ENCODE assay signal across 11 cellular contexts in the genomic region with DNA sequence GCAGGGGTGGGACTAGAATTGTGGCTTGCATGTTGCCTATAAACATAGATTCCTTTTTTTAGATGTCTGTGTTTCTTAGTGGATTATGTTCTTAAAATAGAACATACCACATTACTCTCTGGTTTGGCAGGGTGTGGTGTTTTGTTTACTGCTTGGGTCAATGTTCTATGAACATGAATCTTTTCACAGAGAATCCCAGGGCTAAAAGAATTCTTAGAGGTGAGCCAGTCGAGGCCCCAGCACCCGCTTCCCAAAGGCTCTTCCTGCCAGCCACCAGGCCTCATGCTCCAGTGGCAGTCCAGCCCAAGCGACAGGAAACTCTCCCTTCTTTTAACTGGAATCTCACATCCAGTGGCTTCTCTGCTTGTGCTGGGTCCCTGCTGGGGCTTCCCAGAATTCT.
DNase-seq lines count a peak whose midpoint lies in the region; ATAC-seq lines count a peak whose summit lies in the region.
"Had no signal": no experiment of that assay in that cellular context is flagged by ENCODE, and none has a peak within 500 bp of the region (broad histone marks: within the 10 kb centered on the region; RNA-seq: fewer than 3 reads in every experiment).

No MANE protein-coding gene starts in this region.

- H3K9me3 Mint-ChIP-seq in stimulated activated memory B cell treated with anti-CD40 and anti-IgM and Interleukin-4, amounts not matched to agents 10 μg/mL and 1 μg/mL and 100 μg/mL, for 72 hours = peaks cover 2% of the 10 kb centered on the region
- no peaks in the 10 kb centered on the region for H3K9me3 Mint-ChIP-seq in activated CD8-positive, alpha-beta memory T cell treated with anti-CD3 and anti-CD28 coated beads, Interleukin-2, amount 10 ng/mL, durations not matched to agents 7 days and 5 days (ENCODE audit: low read depth)

- peak; percentile 73 for DNase-seq in HCEC 1CT
- DNase-seq in amniotic epithelial cell (ENCODE audit: low read depth) = peak; percentile 76
- DNase-seq in hepatic stellate cell (ENCODE audit: low spot score) = peak; percentile 52
- DNase-seq in OCI-M2 (lab: John Stamatoyannopoulos, UW; ENCODE audit: unreplicated experiment) = no peak
- DNase-seq in DMS153 (lab: John Stamatoyannopoulos, UW) = no peak
- no peak for DNase-seq in NCI-H1092 (lab: John Stamatoyannopoulos, UW)
- DNase-seq in activated CD8-positive, alpha-beta memory T cell treated with anti-CD3 and anti-CD28 coated beads, Interleukin-2, amount 10 ng/mL, durations not matched to agents 7 days and 5 days = no peak
- DNase-seq: NCI-H2081, nucleus accumbens had no signal

- CTCF ChIA-PET in activated CD8-positive, alpha-beta memory T cell treated with anti-CD3 and anti-CD28 coated beads, Interleukin-2, amount 10 ng/mL, durations not matched to agents 7 days and 5 days (lab: Charles Lee) = no interaction called here

- H3K4me1 Mint-ChIP-seq in stimulated activated memory B cell treated with anti-CD40 and anti-IgM and Interleukin-4, amounts not matched to agents 10 μg/mL and 1 μg/mL and 100 μg/mL, for 72 hours = peaks cover 70% of the 10 kb centered on the region
- H3K4me1 Mint-ChIP-seq in activated CD8-positive, alpha-beta memory T cell treated with anti-CD3 and anti-CD28 coated beads, Interleukin-2, amount 10 ng/mL, durations not matched to agents 7 days and 5 days = peaks cover 11% of the 10 kb centered on the region

- H3K36me3 Mint-ChIP-seq in stimulated activated memory B cell treated with anti-CD40 and anti-IgM and Interleukin-4, amounts not matched to agents 10 μg/mL and 1 μg/mL and 100 μg/mL, for 72 hours = peaks cover 68% of the 10 kb centered on the region
- no peaks in the 10 kb centered on the region for H3K36me3 Mint-ChIP-seq in activated CD8-positive, alpha-beta memory T cell treated with anti-CD3 and anti-CD28 coated beads, Interleukin-2, amount 10 ng/mL, durations not matched to agents 7 days and 5 days

- no peaks in the 10 kb centered on the region for H3K27me3 Mint-ChIP-seq in stimulated activated memory B cell treated with anti-CD40 and anti-IgM and Interleukin-4, amounts not matched to agents 10 μg/mL and 1 μg/mL and 100 μg/mL, for 72 hours
- H3K27me3 Mint-ChIP-seq in activated CD8-positive, alpha-beta memory T cell treated with anti-CD3 and anti-CD28 coated beads, Interleukin-2, amount 10 ng/mL, durations not matched to agents 7 days and 5 days = no peaks in the 10 kb centered on the region

- no peak for ATAC-seq in stimulated activated memory B cell treated with anti-CD40 and anti-IgM and Interleukin-4, amounts not matched to agents 10 μg/mL and 1 μg/mL and 100 μg/mL, for 72 hours
- ATAC-seq in activated CD8-positive, alpha-beta memory T cell treated with anti-CD3 and anti-CD28 coated beads, Interleukin-2, amount 10 ng/mL, durations not matched to agents 7 days and 5 days = no peak
- ATAC-seq: esophagus mucosa had no signal

- peak overlapping the region; percentile 11 for H3K4me3 Mint-ChIP-seq in stimulated activated memory B cell treated with anti-CD40 and anti-IgM and Interleukin-4, amounts not matched to agents 10 μg/mL and 1 μg/mL and 100 μg/mL, for 72 hours
- H3K4me3 Mint-ChIP-seq in activated CD8-positive, alpha-beta memory T cell treated with anti-CD3 and anti-CD28 coated beads, Interleukin-2, amount 10 ng/mL, durations not matched to agents 7 days and 5 days = no peak overlapping the region

- H3K27ac Mint-ChIP-seq in stimulated activated memory B cell treated with anti-CD40 and anti-IgM and Interleukin-4, amounts not matched to agents 10 μg/mL and 1 μg/mL and 100 μg/mL, for 72 hours = peak overlapping the region; percentile 58
- H3K27ac Mint-ChIP-seq in activated CD8-positive, alpha-beta memory T cell treated with anti-CD3 and anti-CD28 coated beads, Interleukin-2, amount 10 ng/mL, durations not matched to agents 7 days and 5 days = no peak overlapping the region

Comparison
In these comparisons a context has a peak if more than half of its experiments do, and no peak if none do; other contexts are left out.
1. DNase-seq: peak in HCEC 1CT (single experiment), amniotic epithelial cell (single experiment) and hepatic stellate cell (single experiment); none in OCI-M2 (single experiment), DMS153 (single experiment), NCI-H1092 (single experiment) and activated CD8-positive, alpha-beta memory T cell treated with anti-CD3 and anti-CD28 coated beads, Interleukin-2, amount 10 ng/mL, durations not matched to agents 7 days and 5 days (single experiment).